In genomic region chr17:80265205-80266068, GRCh38 we compare ENCODE assay signal across 8 cellular contexts. TPM values are rescaled to one million over a fixed set of nuclear protein-coding genes. Genes with fewer than 3 reads are reported as not detected.
DNase-seq lines count a peak whose midpoint lies in the region; ATAC-seq and TF ChIP-seq lines count a peak whose summit lies in the region.
"Had no signal": no experiment of that assay in that cellular context is flagged by ENCODE, and none has a peak within 500 bp of the region (broad histone marks: within the 10 kb centered on the region; RNA-seq: fewer than 3 reads in every experiment).

No MANE protein-coding gene starts in this region.

- TF ChIP-seq CTCF in fibroblast of mammary gland (conservative IDR thresholded peaks at IDR 0.05; ENCODE audit: control insufficient read depth, insufficient read depth, low read depth, low read length), result no peak

- H3K9me3 Mint-ChIP-seq in activated CD8-positive, alpha-beta memory T cell treated with anti-CD3 and anti-CD28 coated beads, Interleukin-2, amount 10 ng/mL, durations not matched to agents 7 days and 5 days (ENCODE audit: low read depth), result no peaks in the 10 kb centered on the region
- H3K9me3 Mint-ChIP-seq in stimulated activated naive CD8-positive, alpha-beta T cell treated with anti-CD3 and anti-CD28 coated beads, Interleukin-15, Interleukin-2, amounts not matched to agents 100 ng/mL and 50 ng/mL, for 24 hours, result no peaks in the 10 kb centered on the region

- no peak overlapping the region for H3K4me3 ChIP-seq in fibroblast of mammary gland (ENCODE audit: control insufficient read depth, low read depth, low read length)

- DNase-seq in activated CD8-positive, alpha-beta memory T cell treated with anti-CD3 and anti-CD28 coated beads, Interleukin-2, amount 10 ng/mL, durations not matched to agents 7 days and 5 days, result peak; percentile 95
- DNase-seq in fibroblast of mammary gland (ENCODE audit: low read depth), result peak; percentile 28
- no peak for DNase-seq in HT-29 (ENCODE audit: low spot score)
- no peak for DNase-seq in inferior parietal cortex (ENCODE audit: extremely low spot score)
- DNase-seq in dedifferentiated amniotic fluid mesenchymal stem cell (ENCODE audit: extremely low spot score), result no peak
- DNase-seq: RPMI8226 had no signal

- peaks cover 36% of the 10 kb centered on the region for H3K4me1 Mint-ChIP-seq in activated CD8-positive, alpha-beta memory T cell treated with anti-CD3 and anti-CD28 coated beads, Interleukin-2, amount 10 ng/mL, durations not matched to agents 7 days and 5 days
- H3K4me1 Mint-ChIP-seq in stimulated activated naive CD8-positive, alpha-beta T cell treated with anti-CD3 and anti-CD28 coated beads, Interleukin-15, Interleukin-2, amounts not matched to agents 100 ng/mL and 50 ng/mL, for 24 hours (ENCODE audit: low read depth), result peaks cover 41% of the 10 kb centered on the region

- H3K27me3 Mint-ChIP-seq in activated CD8-positive, alpha-beta memory T cell treated with anti-CD3 and anti-CD28 coated beads, Interleukin-2, amount 10 ng/mL, durations not matched to agents 7 days and 5 days, result no peaks in the 10 kb centered on the region
- no peaks in the 10 kb centered on the region for H3K27me3 Mint-ChIP-seq in stimulated activated naive CD8-positive, alpha-beta T cell treated with anti-CD3 and anti-CD28 coated beads, Interleukin-15, Interleukin-2, amounts not matched to agents 100 ng/mL and 50 ng/mL, for 24 hours

- peaks cover 40% of the 10 kb centered on the region for H3K36me3 Mint-ChIP-seq in activated CD8-positive, alpha-beta memory T cell treated with anti-CD3 and anti-CD28 coated beads, Interleukin-2, amount 10 ng/mL, durations not matched to agents 7 days and 5 days
- peaks cover 18% of the 10 kb centered on the region for H3K36me3 Mint-ChIP-seq in stimulated activated naive CD8-positive, alpha-beta T cell treated with anti-CD3 and anti-CD28 coated beads, Interleukin-15, Interleukin-2, amounts not matched to agents 100 ng/mL and 50 ng/mL, for 24 hours (ENCODE audit: low read depth)

- CTCF ChIA-PET in activated CD8-positive, alpha-beta memory T cell treated with anti-CD3 and anti-CD28 coated beads, Interleukin-2, amount 10 ng/mL, durations not matched to agents 7 days and 5 days (lab: Charles Lee), result interaction anchor here (0.7 to 2.1 kb wide), 4 partner anchors 9 to 1516 kb away, joined by 3 to 11 read pairs (median 7); no protein-coding TSS in a partner anchor

- no peak overlapping the region for H3K4me3 Mint-ChIP-seq in activated CD8-positive, alpha-beta memory T cell treated with anti-CD3 and anti-CD28 coated beads, Interleukin-2, amount 10 ng/mL, durations not matched to agents 7 days and 5 days
- H3K4me3 Mint-ChIP-seq in stimulated activated naive CD8-positive, alpha-beta T cell treated with anti-CD3 and anti-CD28 coated beads, Interleukin-15, Interleukin-2, amounts not matched to agents 100 ng/mL and 50 ng/mL, for 24 hours, result peak overlapping the region; percentile 97

- ATAC-seq in HG02798 (IDR thresholded peaks at IDR 0.05; ENCODE audit: poor library complexity, unreplicated experiment), result peak; percentile 19
- peak; percentile 40 for ATAC-seq in activated CD8-positive, alpha-beta memory T cell treated with anti-CD3 and anti-CD28 coated beads, Interleukin-2, amount 10 ng/mL, durations not matched to agents 7 days and 5 days

- peak overlapping the region; percentile 91 for H3K27ac Mint-ChIP-seq in activated CD8-positive, alpha-beta memory T cell treated with anti-CD3 and anti-CD28 coated beads, Interleukin-2, amount 10 ng/mL, durations not matched to agents 7 days and 5 days
- peak overlapping the region; percentile 98 for H3K27ac Mint-ChIP-seq in stimulated activated naive CD8-positive, alpha-beta T cell treated with anti-CD3 and anti-CD28 coated beads, Interleukin-15, Interleukin-2, amounts not matched to agents 100 ng/mL and 50 ng/mL, for 24 hours

RNA-seq across cellular contexts. Expression of gene RNF213, which starts 4.8 kb away (rescaled TPM):
- 1,000 to 10,000 TPM in 1 of 2 experiments, 100 to 1,000 TPM in 1; 597 to 1,208 TPM for total RNA-seq in activated CD8-positive, alpha-beta memory T cell treated with anti-CD3 and anti-CD28 coated beads, Interleukin-2, amount 10 ng/mL, durations not matched to agents 7 days and 5 days
- total RNA-seq in HT-29 (2014; rRNA removed; shearing (Covaris generic)), result 49.5 and 70.5 TPM in 2 replicates

RNA-seq across cellular contexts. Expression of gene SLC26A11, which starts 45.2 kb away (rescaled TPM):
- 1 to 10 TPM; 4.3 to 8.6 TPM for total RNA-seq in activated CD8-positive, alpha-beta memory T cell treated with anti-CD3 and anti-CD28 coated beads, Interleukin-2, amount 10 ng/mL, durations not matched to agents 7 days and 5 days
- total RNA-seq in HT-29 (2014; rRNA removed; shearing (Covaris generic)), result 0.94 and 2.8 TPM in 2 replicates

RNA-seq across cellular contexts. Expression of gene SGSH, which starts 45.3 kb away (rescaled TPM):
- 10 to 100 TPM; 15.4 to 22.1 TPM for total RNA-seq in activated CD8-positive, alpha-beta memory T cell treated with anti-CD3 and anti-CD28 coated beads, Interleukin-2, amount 10 ng/mL, durations not matched to agents 7 days and 5 days
- 4.1 and 5.9 TPM in 2 replicates for total RNA-seq in HT-29 (2014; rRNA removed; shearing (Covaris generic))

Comparison
In these comparisons a context has a peak if more than half of its experiments do, and no peak if none do; other contexts are left out.
1. DNase-seq: peak in activated CD8-positive, alpha-beta memory T cell treated with anti-CD3 and anti-CD28 coated beads, Interleukin-2, amount 10 ng/mL, durations not matched to agents 7 days and 5 days (single experiment) and fibroblast of mammary gland (single experiment); none in HT-29 (single experiment), inferior parietal cortex (single experiment) and dedifferentiated amniotic fluid mesenchymal stem cell (single experiment).